ENCODE assay signal across 24 cellular contexts in genomic region chr6:159201336-159201735, GRCh38. TPM values are rescaled to one million over a fixed set of nuclear protein-coding genes. Genes with fewer than 3 reads are reported as not detected.
"Had no signal": no experiment of that assay in that cellular context is flagged by ENCODE, and none has a peak within 500 bp of the region (broad histone marks: within the 10 kb centered on the region; RNA-seq: fewer than 3 reads in every experiment).

No MANE protein-coding gene starts in this region.

- H3K9me3 Mint-ChIP-seq: dendritic cell treated with granulocyte-macrophage colony-stimulating factor and Interleukin-4, amounts not matched to agents 40 ng/mL and 50 ng/mL, for 4 days; effector memory CD8-positive, alpha-beta T cell; naive thymus-derived CD4-positive, alpha-beta T cell; nephron progenitor cell had no signal

- H3K9me3 ChIP-seq: esophagus squamous epithelium, heart left ventricle, sigmoid colon, stomach, thoracic aorta, transverse colon had no signal

- ATAC-seq: effector memory CD8-positive, alpha-beta T cell; heart left ventricle; naive thymus-derived CD4-positive, alpha-beta T cell had no signal

- H3K4me1 Mint-ChIP-seq: nephron progenitor cell had no signal

- H3K4me3 ChIP-seq: esophagus squamous epithelium, heart left ventricle, sigmoid colon, skin epidermis, stomach, thoracic aorta, transverse colon had no signal

- H3K4me1 ChIP-seq: esophagus squamous epithelium, parathyroid adenoma, stomach had no signal

- H3K4me3 Mint-ChIP-seq: dendritic cell treated with granulocyte-macrophage colony-stimulating factor and Interleukin-4, amounts not matched to agents 40 ng/mL and 50 ng/mL, for 4 days; effector memory CD8-positive, alpha-beta T cell; naive thymus-derived CD4-positive, alpha-beta T cell; nephron progenitor cell had no signal

- H3K27ac Mint-ChIP-seq: dendritic cell treated with granulocyte-macrophage colony-stimulating factor and Interleukin-4, amounts not matched to agents 40 ng/mL and 50 ng/mL, for 4 days; effector memory CD8-positive, alpha-beta T cell; naive thymus-derived CD4-positive, alpha-beta T cell; nephron progenitor cell had no signal

- H3K27ac ChIP-seq: epithelial cell of prostate, esophagus squamous epithelium, heart left ventricle, parathyroid adenoma, sigmoid colon, skin epidermis, stomach, thoracic aorta, transverse colon had no signal

- H3K27me3 ChIP-seq: heart left ventricle, sigmoid colon, stomach, transverse colon had no signal

- FAIRE-seq: colon, islet of Langerhans had no signal

- DNase-seq: effector memory CD8-positive, alpha-beta T cell; esophagus squamous epithelium; foreskin fibroblast; heart left ventricle; hippocampal formation; kidney glomerular epithelial cell; naive thymus-derived CD4-positive, alpha-beta T cell; nephron progenitor cell; sigmoid colon; stimulated activated CD4-positive, alpha-beta T cell treated with anti-CD3 and anti-CD28 coated beads, Interleukin-2, amount 100 ng/mL, for 24 hours; stimulated activated naive CD4-positive, alpha-beta T cell; stomach; substantia nigra; transverse colon had no signal

- H3K36me3 ChIP-seq: esophagus squamous epithelium, heart left ventricle, sigmoid colon, stomach, thoracic aorta, transverse colon had no signal

- H3K36me3 Mint-ChIP-seq: naive thymus-derived CD4-positive, alpha-beta T cell had no signal

RNA-seq across cellular contexts. Expression of gene FNDC1, which starts 32.1 kb away (rescaled TPM):
- total RNA-seq: lung microvascular endothelial cell; mononuclear cell; naive thymus-derived CD4-positive, alpha-beta T cell; pulmonary artery endothelial cell had no signal
